10 cellular contexts compared by ENCODE assay signal in the genomic region with DNA sequence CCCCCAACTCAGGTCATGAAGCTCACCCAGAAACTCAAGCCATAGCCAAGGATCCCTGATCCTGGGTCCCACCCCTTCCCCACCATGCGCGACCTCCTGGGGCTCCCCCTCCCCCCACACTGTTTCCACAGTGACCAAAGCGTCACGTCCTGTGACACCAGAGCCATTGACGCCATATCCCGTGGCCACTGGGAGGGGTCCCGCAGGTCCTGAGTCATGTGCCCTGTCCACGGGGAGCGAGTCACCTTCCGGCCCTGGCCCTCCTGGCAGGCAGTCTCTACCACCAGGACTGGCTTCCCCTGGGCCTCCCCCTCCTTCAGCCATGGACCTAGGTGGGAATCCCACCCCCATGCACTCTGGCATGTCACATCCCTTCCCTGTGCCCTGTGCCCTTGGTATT. TPM values are rescaled to one million over a fixed set of nuclear protein-coding genes. Genes with fewer than 3 reads are reported as not detected.
A peak's percentile ranks its signal among the peaks of the same experiment; 100 is the strongest.
DNase-seq lines count a peak whose midpoint lies in the region; ATAC-seq and TF ChIP-seq lines count a peak whose summit lies in the region.
"Had no signal": no experiment of that assay in that cellular context is flagged by ENCODE, and none has a peak within 500 bp of the region (broad histone marks: within the 10 kb centered on the region; RNA-seq: fewer than 3 reads in every experiment).

No MANE protein-coding gene starts in this region.

- in situ Hi-C loops in Caki2 (cut with HindIII; ENCODE audit: low pct_unique_long_range_greater_than_20kb, low sequenced_read_pairs) = no loop called here

- CTCF ChIA-PET in Caco-2 (lab: Charles Lee) = no interaction called here

- no peaks in the 10 kb centered on the region for H3K9me3 ChIP-seq in Caco-2
- H3K9me3 ChIP-seq: tibial artery had no signal

- H3K4me3 Mint-ChIP-seq in Caco-2 (ENCODE audit: unreplicated experiment) = no peak overlapping the region

- peaks cover 16% of the 10 kb centered on the region for H3K4me1 Mint-ChIP-seq in Caco-2 (ENCODE audit: low read depth, unreplicated experiment)

- ATAC-seq in SK-N-SH treated with all-trans-retinoic acid at 6 μM for 48 hours (peak; percentile 46), HG03108 (IDR thresholded peaks at IDR 0.05; ENCODE audit: unreplicated experiment) (no peak)

- peaks cover 15% of the 10 kb centered on the region for H3K4me1 ChIP-seq in Caco-2

- no TSS peak for BruUV-seq in Caco-2 (replicated peaks; lab: Mats Ljungman, UMichigan)

- POLR2A ChIA-PET in Caco-2 (lab: Charles Lee) = no interaction called here

- intact Hi-C loops in posterior vena cava (cut with DNase I) (no loop called here), Caco-2 (cut with micrococcal nuclease; ENCODE audit: unreplicated experiment) (no loop called here)

- TF ChIP-seq CTCF in fibroblast of the aortic adventitia (IDR thresholded peaks at IDR 0.05; ENCODE audit: insufficient read depth, low read length) (no peak), Caco-2 (IDR thresholded peaks at IDR 0.05; ENCODE audit: insufficient read depth in 1 of 2, low read depth in 1 of 2, low read length in 1 of 2, severe bottlenecking in 1 of 2, unreplicated experiment in 1 of 2) (no peak)

- H3K36me3 Mint-ChIP-seq in Caco-2 (ENCODE audit: insufficient read depth, unreplicated experiment) = no peaks in the 10 kb centered on the region

- DNase-seq in Caki2 (ENCODE audit: low read depth) (peak; percentile 72), fibroblast of the aortic adventitia (ENCODE audit: low read depth) (peak; percentile 78), posterior vena cava (ENCODE audit: low spot score) (peak; percentile 91), occipital lobe (lab: John Stamatoyannopoulos, UW) (no peak), Caco-2 (no peak), DMS79 (lab: John Stamatoyannopoulos, UW) (no peak)
- DNase-seq: stimulated activated CD4-positive, alpha-beta T cell treated with anti-CD3 and anti-CD28 coated beads, Interleukin-12 subunit alpha, Interleukin-12 subunit beta, amount 100 ng/mL, for 4 hours had no signal

- H3K36me3 ChIP-seq in Caco-2 (ENCODE audit: control insufficient read depth, insufficient read depth, low read length) = no peaks in the 10 kb centered on the region; the same call in 1 of the 2 replicates

- no peaks in the 10 kb centered on the region for H3K9me3 Mint-ChIP-seq in Caco-2 (ENCODE audit: unreplicated experiment)

- H3K27me3 Mint-ChIP-seq in Caco-2 (ENCODE audit: insufficient read depth, unreplicated experiment) = no peaks in the 10 kb centered on the region

- no peak overlapping the region for H3K27ac Mint-ChIP-seq in Caco-2 (ENCODE audit: unreplicated experiment)

- H3K4me3 ChIP-seq in fibroblast of the aortic adventitia (ENCODE audit: low read depth, low read length) = no peak overlapping the region
- no peak overlapping the region for H3K4me3 ChIP-seq in Caco-2 (ENCODE audit: low read depth, low read length)
- H3K4me3 ChIP-seq: tibial artery had no signal

- no peaks in the 10 kb centered on the region for H3K27me3 ChIP-seq in Caco-2 (replicated peaks; ENCODE audit: control insufficient read depth, insufficient read depth, low read length)
- H3K27me3 ChIP-seq: tibial artery had no signal

TF ChIP-seq in SK-N-SH treated with all-trans-retinoic acid at 6 μM for 48 hours, 23 proteins besides CTCF, POLR2A, EP300 and RAD21:
- TF ChIP-seq ESRRG (CRISPR knock-in tag; IDR thresholded peaks at IDR 0.05) = no peak
- no peak for TF ChIP-seq BACH2 (CRISPR knock-in tag; IDR thresholded peaks at IDR 0.05; ENCODE audit: borderline replicate concordance)
- TF ChIP-seq, protein P1, sequence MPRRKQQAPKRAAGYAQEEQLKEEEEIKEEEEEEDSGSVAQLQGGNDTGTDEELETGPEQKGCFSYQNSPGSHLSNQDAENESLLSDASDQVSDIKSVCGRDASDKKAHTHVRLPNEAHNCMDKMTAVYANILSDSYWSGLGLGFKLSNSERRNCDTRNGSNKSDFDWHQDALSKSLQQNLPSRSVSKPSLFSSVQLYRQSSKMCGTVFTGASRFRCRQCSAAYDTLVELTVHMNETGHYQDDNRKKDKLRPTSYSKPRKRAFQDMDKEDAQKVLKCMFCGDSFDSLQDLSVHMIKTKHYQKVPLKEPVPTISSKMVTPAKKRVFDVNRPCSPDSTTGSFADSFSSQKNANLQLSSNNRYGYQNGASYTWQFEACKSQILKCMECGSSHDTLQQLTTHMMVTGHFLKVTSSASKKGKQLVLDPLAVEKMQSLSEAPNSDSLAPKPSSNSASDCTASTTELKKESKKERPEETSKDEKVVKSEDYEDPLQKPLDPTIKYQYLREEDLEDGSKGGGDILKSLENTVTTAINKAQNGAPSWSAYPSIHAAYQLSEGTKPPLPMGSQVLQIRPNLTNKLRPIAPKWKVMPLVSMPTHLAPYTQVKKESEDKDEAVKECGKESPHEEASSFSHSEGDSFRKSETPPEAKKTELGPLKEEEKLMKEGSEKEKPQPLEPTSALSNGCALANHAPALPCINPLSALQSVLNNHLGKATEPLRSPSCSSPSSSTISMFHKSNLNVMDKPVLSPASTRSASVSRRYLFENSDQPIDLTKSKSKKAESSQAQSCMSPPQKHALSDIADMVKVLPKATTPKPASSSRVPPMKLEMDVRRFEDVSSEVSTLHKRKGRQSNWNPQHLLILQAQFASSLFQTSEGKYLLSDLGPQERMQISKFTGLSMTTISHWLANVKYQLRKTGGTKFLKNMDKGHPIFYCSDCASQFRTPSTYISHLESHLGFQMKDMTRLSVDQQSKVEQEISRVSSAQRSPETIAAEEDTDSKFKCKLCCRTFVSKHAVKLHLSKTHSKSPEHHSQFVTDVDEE (CRISPR knock-in tag; IDR thresholded peaks at IDR 0.05) = no peak
- TF ChIP-seq, protein P2, sequence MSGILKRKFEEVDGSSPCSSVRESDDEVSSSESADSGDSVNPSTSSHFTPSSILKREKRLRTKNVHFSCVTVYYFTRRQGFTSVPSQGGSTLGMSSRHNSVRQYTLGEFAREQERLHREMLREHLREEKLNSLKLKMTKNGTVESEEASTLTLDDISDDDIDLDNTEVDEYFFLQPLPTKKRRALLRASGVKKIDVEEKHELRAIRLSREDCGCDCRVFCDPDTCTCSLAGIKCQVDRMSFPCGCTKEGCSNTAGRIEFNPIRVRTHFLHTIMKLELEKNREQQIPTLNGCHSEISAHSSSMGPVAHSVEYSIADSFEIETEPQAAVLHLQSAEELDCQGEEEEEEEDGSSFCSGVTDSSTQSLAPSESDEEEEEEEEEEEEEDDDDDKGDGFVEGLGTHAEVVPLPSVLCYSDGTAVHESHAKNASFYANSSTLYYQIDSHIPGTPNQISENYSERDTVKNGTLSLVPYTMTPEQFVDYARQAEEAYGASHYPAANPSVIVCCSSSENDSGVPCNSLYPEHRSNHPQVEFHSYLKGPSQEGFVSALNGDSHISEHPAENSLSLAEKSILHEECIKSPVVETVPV (CRISPR knock-in tag; IDR thresholded peaks at IDR 0.05) = no peak
- TF ChIP-seq OSR1 (CRISPR knock-in tag; IDR thresholded peaks at IDR 0.05) = no peak
- no peak for TF ChIP-seq ARNTL (CRISPR knock-in tag; IDR thresholded peaks at IDR 0.05; ENCODE audit: borderline replicate concordance, low read depth)
- TF ChIP-seq ZFP30 (CRISPR knock-in tag; IDR thresholded peaks at IDR 0.05) = no peak

RNA-seq across cellular contexts. Expression of a gene that starts 15.6 kb away (rescaled TPM):
- 33.5 and 36.1 TPM in 2 replicates for total RNA-seq in Caki2 (2014; rRNA removed; shearing (Covaris generic); ENCODE audit: low replicate concordance)
- 0.74 and 3.5 TPM in 2 replicates for total RNA-seq in fibroblast of the aortic adventitia (ENCODE audit: low replicate concordance)
- total RNA-seq in posterior vena cava = 10 to 100 TPM; 27.8 to 48.0 TPM
- 5.8 TPM for total RNA-seq in occipital lobe
- 11.3 and 16.5 TPM in 2 replicates for total RNA-seq in Caco-2 (2022)

RNA-seq across cellular contexts. Expression of a gene that starts 20.7 kb away (rescaled TPM):
- total RNA-seq in Caki2 (2014; rRNA removed; shearing (Covaris generic); ENCODE audit: low replicate concordance) = not detected in 2 replicates
- total RNA-seq in fibroblast of the aortic adventitia (ENCODE audit: low replicate concordance) (not detected in 2 replicates), posterior vena cava (not detected), occipital lobe (not detected), Caco-2 (2022) (0.50 TPM in 1 of 2 replicates, not detected in the other)

RNA-seq across cellular contexts. Expression of a gene that starts 34.4 kb away (rescaled TPM):
- total RNA-seq in Caki2 (2014; rRNA removed; shearing (Covaris generic); ENCODE audit: low replicate concordance) = not detected in 2 replicates
- total RNA-seq in fibroblast of the aortic adventitia (ENCODE audit: low replicate concordance) (0.27 TPM in 1 of 2 replicates, not detected in the other), posterior vena cava (under 1 TPM; 0.37 to 0.62 TPM), occipital lobe (5.0 TPM), Caco-2 (2022) (11.4 and 16.8 TPM in 2 replicates)

Comparison
In these comparisons a context has a peak if more than half of its experiments do, and no peak if none do; other contexts are left out.
1. DNase-seq: peak in Caki2 (single experiment), fibroblast of the aortic adventitia (single experiment) and posterior vena cava (single experiment); none in occipital lobe (single experiment), Caco-2 (0 of 2) and DMS79 (single experiment).